11 cellular contexts compared by ENCODE assay signal in genomic region chr11:28268925-28269324, GRCh38.
"Had no signal": no experiment of that assay in that cellular context is flagged by ENCODE, and none has a peak within 500 bp of the region (broad histone marks: within the 10 kb centered on the region; RNA-seq: fewer than 3 reads in every experiment).

No MANE protein-coding gene starts in this region.

- H3K9ac ChIP-seq: GM23248, KMS-11 had no signal

- H3K4me2 ChIP-seq: KMS-11 had no signal

- FAIRE-seq: H1, H54, HepG2 had no signal

- H3K27ac ChIP-seq: GM23248, HL-60, KMS-11 had no signal

- H2AFZ ChIP-seq: GM23248 had no signal

- H3K4me3 ChIP-seq: GM23248 had no signal

- ATAC-seq: HepG2 had no signal

- H3K27me3 Mint-ChIP-seq: IgD-negative memory B cell had no signal

- H3K4me1 Mint-ChIP-seq: H9 had no signal

- H3K4me3 Mint-ChIP-seq: H9 had no signal

- DNase-seq: GM23248, H9, HCEC 1CT, Kasumi-1, KBM-7 had no signal

- H3K27ac Mint-ChIP-seq: H9, IgD-negative memory B cell had no signal
